9 cellular contexts compared by ENCODE assay signal in genomic region chr7:74371381-74372059, GRCh38.
A peak's percentile ranks its signal among the peaks of the same experiment; 100 is the strongest.
DNase-seq lines count a peak whose midpoint lies in the region; ATAC-seq and TF ChIP-seq lines count a peak whose summit lies in the region.
"Had no signal": no experiment of that assay in that cellular context is flagged by ENCODE, and none has a peak within 500 bp of the region (broad histone marks: within the 10 kb centered on the region; RNA-seq: fewer than 3 reads in every experiment).

No MANE protein-coding gene starts in this region.

- H3K4me3 Mint-ChIP-seq in activated CD8-positive, alpha-beta T cell treated with anti-CD3 and anti-CD28 coated beads for 36 hours = no peak overlapping the region
- no peak overlapping the region for H3K4me3 Mint-ChIP-seq in activated CD8-positive, alpha-beta T cell treated with anti-CD3 and anti-CD28 coated beads, Interleukin-2, amount 10 ng/mL, durations not matched to agents 7 days and 5 days

- ATAC-seq in activated CD8-positive, alpha-beta T cell treated with anti-CD3 and anti-CD28 coated beads for 36 hours = no peak
- no peak for ATAC-seq in activated CD8-positive, alpha-beta T cell treated with anti-CD3 and anti-CD28 coated beads, Interleukin-2, amount 10 ng/mL, durations not matched to agents 7 days and 5 days

- H3K27ac Mint-ChIP-seq in activated CD8-positive, alpha-beta T cell treated with anti-CD3 and anti-CD28 coated beads for 36 hours = no peak overlapping the region
- no peak overlapping the region for H3K27ac Mint-ChIP-seq in activated CD8-positive, alpha-beta T cell treated with anti-CD3 and anti-CD28 coated beads, Interleukin-2, amount 10 ng/mL, durations not matched to agents 7 days and 5 days

- no peaks in the 10 kb centered on the region for H3K9me2 ChIP-seq in PC-9 (ENCODE audit: insufficient read depth)

- TF ChIP-seq CTCF in activated CD8-positive, alpha-beta T cell treated with anti-CD3 and anti-CD28 coated beads for 36 hours (IDR thresholded peaks at IDR 0.05) = no peak
- no peak for TF ChIP-seq CTCF in PC-9 (conservative IDR thresholded peaks at IDR 0.05)
- no peak for TF ChIP-seq CTCF in tibial artery (IDR thresholded peaks at IDR 0.05)

- no TSS peak for BruUV-seq in PC-9 (replicated peaks; lab: Mats Ljungman, UMichigan)

- H3K4me3 ChIP-seq in PC-9 (no peak overlapping the region), iPS-18c (ENCODE audit: insufficient read depth, low read depth, low read length) (peak overlapping the region; percentile 42), tibial artery (peak overlapping the region; percentile 12 to 20)
- H3K4me3 ChIP-seq in effector memory CD4-positive, alpha-beta T cell (ENCODE audit: insufficient read depth, low read depth, low read length, poor library complexity, severe bottlenecking) = no peak overlapping the region

- no peaks in the 10 kb centered on the region for H3K36me3 Mint-ChIP-seq in activated CD8-positive, alpha-beta T cell treated with anti-CD3 and anti-CD28 coated beads for 36 hours (ENCODE audit: low read depth)
- no peaks in the 10 kb centered on the region for H3K36me3 Mint-ChIP-seq in activated CD8-positive, alpha-beta T cell treated with anti-CD3 and anti-CD28 coated beads, Interleukin-2, amount 10 ng/mL, durations not matched to agents 7 days and 5 days (ENCODE audit: low read depth)

- H3F3A ChIP-seq in PC-9 (ENCODE audit: insufficient read depth, low read depth) = no peaks in the 10 kb centered on the region

- H3K4me1 ChIP-seq in PC-9 (replicated peaks; ENCODE audit: insufficient read depth) = peaks cover 17% of the 10 kb centered on the region
- H3K4me1 ChIP-seq in tibial artery = peaks cover 0 to 13% (median 6%) of the 10 kb centered on the region in 4 donors
- H3K4me1 ChIP-seq in effector memory CD4-positive, alpha-beta T cell (ENCODE audit: control insufficient read depth, insufficient read depth, low read length, poor library complexity, severe bottlenecking) = peaks cover 8% of the 10 kb centered on the region

- no peaks in the 10 kb centered on the region for H3K79me2 ChIP-seq in PC-9 (ENCODE audit: low read depth)

- no peaks in the 10 kb centered on the region for H3K4me1 Mint-ChIP-seq in activated CD8-positive, alpha-beta T cell treated with anti-CD3 and anti-CD28 coated beads for 36 hours (ENCODE audit: low read depth)
- H3K4me1 Mint-ChIP-seq in activated CD8-positive, alpha-beta T cell treated with anti-CD3 and anti-CD28 coated beads, Interleukin-2, amount 10 ng/mL, durations not matched to agents 7 days and 5 days (ENCODE audit: low read depth) = peaks cover 7% of the 10 kb centered on the region

- peak overlapping the region; percentile 44 for H3K27ac ChIP-seq in PC-9
- H3K27ac ChIP-seq in tibial artery = peak overlapping the region in 1 of 2 donors; percentile 51
- no peak overlapping the region for H3K27ac ChIP-seq in effector memory CD4-positive, alpha-beta T cell (ENCODE audit: insufficient read depth, low read length, poor library complexity, severe bottlenecking)

- CTCF ChIA-PET in activated CD8-positive, alpha-beta T cell treated with anti-CD3 and anti-CD28 coated beads for 36 hours (lab: Charles Lee) = interaction anchor here (1.3 kb wide), 1 partner anchor 30 kb away, joined by 4 read pairs; no protein-coding TSS in a partner anchor
- CTCF ChIA-PET in activated CD8-positive, alpha-beta T cell treated with anti-CD3 and anti-CD28 coated beads, Interleukin-2, amount 10 ng/mL, durations not matched to agents 7 days and 5 days (lab: Charles Lee) = interaction anchor here (1.7 kb wide), 1 partner anchor 30 kb away, joined by 5 read pairs; no protein-coding TSS in a partner anchor
- CTCF ChIA-PET in PC-9 (lab: Charles Lee) = interaction anchor here (0.6 to 1.5 kb wide), 4 partner anchors 16 to 392 kb away, joined by 6 to 13 read pairs (median 10); no protein-coding TSS in a partner anchor

- H3K27me3 ChIP-seq in PC-9 (ENCODE audit: insufficient read depth, low read depth) (no peaks in the 10 kb centered on the region), tibial artery (no peaks in the 10 kb centered on the region)
- no peaks in the 10 kb centered on the region for H3K27me3 ChIP-seq in effector memory CD4-positive, alpha-beta T cell (replicated peaks; ENCODE audit: control insufficient read depth, insufficient read depth, low read length, poor library complexity, severe bottlenecking)

- H3K9me3 ChIP-seq in PC-9 (ENCODE audit: insufficient read depth, low read depth) = no peaks in the 10 kb centered on the region
- H3K9me3 ChIP-seq in iPS-18c (ENCODE audit: control insufficient read depth, insufficient read depth, low read length) = no peaks in the 10 kb centered on the region
- no peaks in the 10 kb centered on the region for H3K9me3 ChIP-seq in tibial artery
- no peaks in the 10 kb centered on the region for H3K9me3 ChIP-seq in effector memory CD4-positive, alpha-beta T cell (ENCODE audit: control insufficient read depth, low read length)

- no peaks in the 10 kb centered on the region for H3K9me3 Mint-ChIP-seq in activated CD8-positive, alpha-beta T cell treated with anti-CD3 and anti-CD28 coated beads for 36 hours
- H3K9me3 Mint-ChIP-seq in activated CD8-positive, alpha-beta T cell treated with anti-CD3 and anti-CD28 coated beads, Interleukin-2, amount 10 ng/mL, durations not matched to agents 7 days and 5 days (ENCODE audit: insufficient read depth) = no peaks in the 10 kb centered on the region

- H3K27me3 Mint-ChIP-seq in activated CD8-positive, alpha-beta T cell treated with anti-CD3 and anti-CD28 coated beads for 36 hours = no peaks in the 10 kb centered on the region
- H3K27me3 Mint-ChIP-seq in activated CD8-positive, alpha-beta T cell treated with anti-CD3 and anti-CD28 coated beads, Interleukin-2, amount 10 ng/mL, durations not matched to agents 7 days and 5 days (ENCODE audit: low read depth) = no peaks in the 10 kb centered on the region

- peak; percentile 11 for DNase-seq in activated CD8-positive, alpha-beta T cell treated with anti-CD3 and anti-CD28 coated beads for 36 hours
- DNase-seq in activated CD8-positive, alpha-beta T cell treated with anti-CD3 and anti-CD28 coated beads, Interleukin-2, amount 10 ng/mL, durations not matched to agents 7 days and 5 days = no peak
- DNase-seq in PC-9 (peak; percentile 49 to 51), tibial artery (no peak), NCI-H128 (lab: John Stamatoyannopoulos, UW; ENCODE audit: unreplicated experiment) (no peak), NCI-H1048 (lab: John Stamatoyannopoulos, UW) (no peak)
- no peak for DNase-seq in effector memory CD4-positive, alpha-beta T cell
- DNase-seq: SW 1271 had no signal

- H3K4me2 ChIP-seq in PC-9 = peak overlapping the region; percentile 71

- H3K36me3 ChIP-seq in PC-9 (ENCODE audit: low read depth) (no peaks in the 10 kb centered on the region), tibial artery (peaks cover 5 to 10% (median 10%) of the 10 kb centered on the region in 3 donors)
- no peaks in the 10 kb centered on the region for H3K36me3 ChIP-seq in effector memory CD4-positive, alpha-beta T cell (ENCODE audit: control insufficient read depth, insufficient read depth, low read length)

- H4K20me1 ChIP-seq in PC-9 (ENCODE audit: insufficient read depth) = no peaks in the 10 kb centered on the region

- POLR2A ChIA-PET in activated CD8-positive, alpha-beta T cell treated with anti-CD3 and anti-CD28 coated beads for 36 hours (lab: Charles Lee) = no interaction called here
- POLR2A ChIA-PET in activated CD8-positive, alpha-beta T cell treated with anti-CD3 and anti-CD28 coated beads, Interleukin-2, amount 10 ng/mL, durations not matched to agents 7 days and 5 days (lab: Charles Lee) = no interaction called here
- POLR2A ChIA-PET in PC-9 (lab: Charles Lee; ENCODE audit: unreplicated experiment) = interaction anchor here (0.5 to 0.7 kb wide), 2 partner anchors 9 to 164 kb away, joined by 5 to 6 read pairs; no protein-coding TSS in a partner anchor

- intact Hi-C loops in activated CD8-positive, alpha-beta T cell treated with anti-CD3 and anti-CD28 coated beads for 36 hours (cut with micrococcal nuclease) = no loop called here
- intact Hi-C loops in PC-9 (cut with micrococcal nuclease; ENCODE audit: unreplicated experiment) (loop anchor here (10.0 kb wide), 1 partner anchor 57 kb away; no protein-coding TSS in a partner anchor), tibial artery (cut with DNase I; ENCODE audit: low total_unique reads) (no loop called here)

- no peak overlapping the region; the same call in 1 of the 2 replicates for H2AFZ ChIP-seq in PC-9

Comparison
In these comparisons a context has a peak if more than half of its experiments do, and no peak if none do; other contexts are left out.
1. DNase-seq: peak in activated CD8-positive, alpha-beta T cell treated with anti-CD3 and anti-CD28 coated beads for 36 hours (single experiment) and PC-9 (2 of 2); none in activated CD8-positive, alpha-beta T cell treated with anti-CD3 and anti-CD28 coated beads, Interleukin-2, amount 10 ng/mL, durations not matched to agents 7 days and 5 days (single experiment), tibial artery (0 of 2), effector memory CD4-positive, alpha-beta T cell (0 of 3), NCI-H128 (single experiment) and NCI-H1048 (single experiment).
2. H3K4me3 ChIP-seq: peak in iPS-18c (single experiment) and tibial artery (2 of 2); none in PC-9 (single experiment) and effector memory CD4-positive, alpha-beta T cell (single experiment).